In the genomic region with DNA sequence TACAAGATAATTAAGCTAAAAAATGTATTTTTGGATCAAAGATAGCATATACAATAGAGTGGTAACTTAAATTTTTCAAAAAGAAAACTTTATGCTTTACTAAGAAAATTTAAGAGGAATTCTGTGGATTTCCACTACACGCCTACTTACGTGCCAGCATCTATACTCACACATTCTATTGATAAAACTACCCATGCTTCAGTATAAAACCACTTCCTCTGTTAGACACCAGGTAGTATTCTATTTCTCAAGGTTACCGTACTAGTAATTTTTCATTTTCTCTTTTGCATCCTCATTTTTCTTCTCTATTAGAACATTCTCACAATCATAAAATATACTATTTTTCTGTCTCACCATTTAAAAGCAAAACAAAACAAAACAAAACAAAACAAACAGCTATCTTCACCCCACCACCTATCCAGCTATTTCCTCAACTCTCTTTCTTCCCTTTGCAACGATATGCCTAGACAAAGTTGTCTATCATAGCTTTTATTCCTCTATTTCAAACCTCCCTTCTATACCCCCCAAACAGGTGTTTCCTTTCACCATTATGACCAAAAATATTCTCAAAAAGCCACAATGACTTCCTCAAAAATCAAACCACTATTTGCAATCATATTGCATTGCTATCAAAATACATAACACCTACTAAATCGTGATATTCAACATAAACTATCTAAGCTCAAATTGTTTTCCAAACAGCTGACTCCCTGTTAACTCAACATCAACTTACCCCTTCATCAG, we compare ENCODE assay signal across 22 cellular contexts.
DNase-seq lines count a peak whose midpoint lies in the region; ATAC-seq and TF ChIP-seq lines count a peak whose summit lies in the region.
"Had no signal": no experiment of that assay in that cellular context is flagged by ENCODE, and none has a peak within 500 bp of the region (broad histone marks: within the 10 kb centered on the region; RNA-seq: fewer than 3 reads in every experiment).

No MANE protein-coding gene starts in this region.

- no peak overlapping the region for H3K9ac ChIP-seq in SU-DHL-6 (ENCODE audit: low read length)

- no peak overlapping the region for H3K27ac ChIP-seq in SU-DHL-6 (ENCODE audit: low read depth, low read length)
- H3K27ac ChIP-seq in Peyer's patch: no peak overlapping the region
- H3K27ac ChIP-seq: left ventricle myocardium inferior, neutrophil had no signal

- ATAC-seq in naive B cell (ENCODE audit: low read depth in 2 of 2) (peak; percentile 86 to 88), HG02623 (IDR thresholded peaks at IDR 0.05; ENCODE audit: unreplicated experiment) (no peak)
- ATAC-seq: K562 had no signal

- peaks cover 10% of the 10 kb centered on the region for H3K4me1 Mint-ChIP-seq in T-helper 1 cell treated with Interleukin-12 subunit alpha and Interleukin-12 subunit beta and Interleukin-4 antibody, amounts not matched to agents 30 μg/mL and 1 μg/mL, for 36 hours (ENCODE audit: low read depth)
- H3K4me1 Mint-ChIP-seq in naive B cell (peaks cover 37 to 60% (median 57%) of the 10 kb centered on the region in 3 donors), Caco-2 (ENCODE audit: low read depth, unreplicated experiment) (no peaks in the 10 kb centered on the region)

- H3K4me3 Mint-ChIP-seq in T-helper 1 cell treated with Interleukin-12 subunit alpha and Interleukin-12 subunit beta and Interleukin-4 antibody, amounts not matched to agents 30 μg/mL and 1 μg/mL, for 36 hours: peak overlapping the region; percentile 7
- H3K4me3 Mint-ChIP-seq in naive B cell (peak overlapping the region; percentile 55 to 95 (median 82)), Caco-2 (ENCODE audit: unreplicated experiment) (no peak overlapping the region)

- peak overlapping the region; percentile 27 for H2AFZ ChIP-seq in SU-DHL-6 (ENCODE audit: low read depth, low read length, severe bottlenecking)

- H3K79me2 ChIP-seq in SU-DHL-6 (ENCODE audit: insufficient read depth, low read length): no peaks in the 10 kb centered on the region

- no peaks in the 10 kb centered on the region for H3K9me2 ChIP-seq in SU-DHL-6 (replicated peaks; ENCODE audit: insufficient read depth, low read length)

- H3K4me3 ChIP-seq in SU-DHL-6 (ENCODE audit: insufficient read depth, low read length, poor library complexity, severe bottlenecking): peak overlapping the region; percentile 17
- H3K4me3 ChIP-seq in Caco-2 (ENCODE audit: low read depth, low read length): no peak overlapping the region
- H3K4me3 ChIP-seq in Peyer's patch: no peak overlapping the region
- H3K4me3 ChIP-seq: K562, left ventricle myocardium inferior, smooth muscle cell had no signal

- H4K20me1 ChIP-seq in SU-DHL-6 (ENCODE audit: low read depth, low read length): no peaks in the 10 kb centered on the region

- no peak for TF ChIP-seq CTCF in SU-DHL-6 (IDR thresholded peaks at IDR 0.05; ENCODE audit: insufficient read depth, low read length, poor library complexity, severe bottlenecking)
- no peak for TF ChIP-seq CTCF in Caco-2 (IDR thresholded peaks at IDR 0.05; ENCODE audit: insufficient read depth in 1 of 2, low read depth in 1 of 2, low read length in 1 of 2, severe bottlenecking in 1 of 2, unreplicated experiment in 1 of 2)
- no peak for TF ChIP-seq CTCF in Peyer's patch (IDR thresholded peaks at IDR 0.05)

- no peaks in the 10 kb centered on the region for H3K9me3 Mint-ChIP-seq in T-helper 1 cell treated with Interleukin-12 subunit alpha and Interleukin-12 subunit beta and Interleukin-4 antibody, amounts not matched to agents 30 μg/mL and 1 μg/mL, for 36 hours
- peaks cover 0 to 4% (median 0%) of the 10 kb centered on the region in 7 donors for H3K9me3 Mint-ChIP-seq in naive B cell
- H3K9me3 Mint-ChIP-seq in Caco-2 (ENCODE audit: unreplicated experiment): no peaks in the 10 kb centered on the region

- H3K36me3 ChIP-seq in SU-DHL-6 (ENCODE audit: low read length) (no peaks in the 10 kb centered on the region), Caco-2 (ENCODE audit: control insufficient read depth, insufficient read depth, low read length) (no peaks in the 10 kb centered on the region), Peyer's patch (no peaks in the 10 kb centered on the region)
- H3K36me3 ChIP-seq: left ventricle myocardium inferior, neutrophil had no signal

- DNase-seq in T-helper 1 cell (no peak), ELR (ENCODE audit: low read depth) (peak; percentile 20), naive B cell (peak; percentile 69), Caco-2 (no peak), Peyer's patch (no peak)
- DNase-seq: 8988T; activated effector memory CD4-positive, alpha-beta T cell treated with Interleukin-2 at 50 U/mL for 16 hours; AML-193; aorta; central memory CD4-positive, alpha-beta T cell; GOT3; left ventricle myocardium inferior; NCI-H1930; NCI-H345; substantia nigra; T1000 had no signal

- H3F3A ChIP-seq in SU-DHL-6 (ENCODE audit: insufficient read depth): no peaks in the 10 kb centered on the region

- BruUV-seq in Caco-2 (replicated peaks; lab: Mats Ljungman, UMichigan): no TSS peak

- H3K4me2 ChIP-seq in SU-DHL-6 (ENCODE audit: low read depth, low read length, poor library complexity, severe bottlenecking): peak overlapping the region; percentile 49
- H3K4me2 ChIP-seq: smooth muscle cell had no signal

- H3K27ac Mint-ChIP-seq in T-helper 1 cell treated with Interleukin-12 subunit alpha and Interleukin-12 subunit beta and Interleukin-4 antibody, amounts not matched to agents 30 μg/mL and 1 μg/mL, for 36 hours: no peak overlapping the region
- H3K27ac Mint-ChIP-seq in naive B cell (peak overlapping the region; percentile 29 to 97 (median 84)), Caco-2 (ENCODE audit: unreplicated experiment) (no peak overlapping the region)

- H3K9me3 ChIP-seq in SU-DHL-6 (ENCODE audit: insufficient read depth, low read length) (no peaks in the 10 kb centered on the region), Caco-2 (no peaks in the 10 kb centered on the region), Peyer's patch (no peaks in the 10 kb centered on the region)
- H3K9me3 ChIP-seq: neutrophil had no signal

- intact Hi-C loops in Caco-2 (cut with micrococcal nuclease; ENCODE audit: unreplicated experiment): no loop called here

- POLR2A ChIA-PET in Caco-2 (lab: Charles Lee): no interaction called here

- no peak for TF ChIP-seq POLR2A in Peyer's patch (IDR thresholded peaks at IDR 0.05)

- H3K27me3 ChIP-seq in SU-DHL-6 (ENCODE audit: low read length) (no peaks in the 10 kb centered on the region), Caco-2 (replicated peaks; ENCODE audit: control insufficient read depth, insufficient read depth, low read length) (no peaks in the 10 kb centered on the region), Peyer's patch (no peaks in the 10 kb centered on the region)
- H3K27me3 ChIP-seq: neutrophil had no signal

- CTCF ChIA-PET in Caco-2 (lab: Charles Lee): no interaction called here

- H3K27me3 Mint-ChIP-seq in T-helper 1 cell treated with Interleukin-12 subunit alpha and Interleukin-12 subunit beta and Interleukin-4 antibody, amounts not matched to agents 30 μg/mL and 1 μg/mL, for 36 hours (ENCODE audit: low read depth): peaks cover 5% of the 10 kb centered on the region
- H3K27me3 Mint-ChIP-seq in naive B cell (no peaks in the 10 kb centered on the region), Caco-2 (ENCODE audit: insufficient read depth, unreplicated experiment) (no peaks in the 10 kb centered on the region)

- no peaks in the 10 kb centered on the region for H3K36me3 Mint-ChIP-seq in T-helper 1 cell treated with Interleukin-12 subunit alpha and Interleukin-12 subunit beta and Interleukin-4 antibody, amounts not matched to agents 30 μg/mL and 1 μg/mL, for 36 hours (ENCODE audit: low read depth)
- H3K36me3 Mint-ChIP-seq in naive B cell: no peaks in the 10 kb centered on the region
- no peaks in the 10 kb centered on the region for H3K36me3 Mint-ChIP-seq in Caco-2 (ENCODE audit: insufficient read depth, unreplicated experiment)

- no peaks in the 10 kb centered on the region for H3K4me1 ChIP-seq in Caco-2
- H3K4me1 ChIP-seq in Peyer's patch: no peaks in the 10 kb centered on the region
- H3K4me1 ChIP-seq: left ventricle myocardium inferior had no signal

Comparison
In these comparisons a context has a peak if more than half of its experiments do, and no peak if none do; other contexts are left out.
1. H3K27ac Mint-ChIP-seq: peak in naive B cell (6 of 6); none in T-helper 1 cell treated with Interleukin-12 subunit alpha and Interleukin-12 subunit beta and Interleukin-4 antibody, amounts not matched to agents 30 μg/mL and 1 μg/mL, for 36 hours (single experiment) and Caco-2 (single experiment).
2. DNase-seq: peak in ELR (single experiment) and naive B cell (single experiment); none in T-helper 1 cell (0 of 5), Caco-2 (0 of 2) and Peyer's patch (0 of 3).